In genomic region chr7:75072978-75073282, GRCh38 we compare ENCODE assay signal across 8 cellular contexts. TPM values are rescaled to one million over a fixed set of nuclear protein-coding genes. Genes with fewer than 3 reads are reported as not detected.
DNase-seq lines count a peak whose midpoint lies in the region; ATAC-seq, FAIRE-seq and TF ChIP-seq lines count a peak whose summit lies in the region.

No MANE protein-coding gene starts in this region.

- H4K20me1 ChIP-seq in fibroblast of lung (ENCODE audit: control insufficient read depth, extremely low read depth, insufficient read depth, low read length), result no peaks in the 10 kb centered on the region

- peak overlapping the region; percentile 97 for H3K4me2 ChIP-seq in fibroblast of lung (ENCODE audit: extremely low read depth, insufficient read depth, low read length)

- H3K4me3 ChIP-seq in GM06990 (replicated peaks; ENCODE audit: low read depth, low read length) (peak overlapping the region; percentile 68), RWPE2 (ENCODE audit: severe bottlenecking) (peak overlapping the region; percentile 73), fibroblast of lung (replicated peaks in 1 of 4; ENCODE audit: control extremely low read depth in 1 of 4, insufficient read depth in 1 of 4, low read depth in 3 of 4, low read length in 4 of 4) (peak overlapping the region; percentile 71 to 87 (median 82)), pancreas (peak overlapping the region; percentile 97 to 98 (median 98))

- H3K4me1 ChIP-seq in RWPE2 (ENCODE audit: insufficient read depth, poor library complexity, severe bottlenecking), result peaks cover 7% of the 10 kb centered on the region
- H3K4me1 ChIP-seq in fibroblast of lung (ENCODE audit: control insufficient read depth, extremely low read depth, insufficient read depth, low read length), result no peaks in the 10 kb centered on the region
- H3K4me1 ChIP-seq in pancreas, result peaks cover 0 to 6% (median 0%) of the 10 kb centered on the region in 3 donors

- intact Hi-C loops in pancreas (cut with DNase I), result no loop called here

- FAIRE-seq in pancreas (lab: Jason Lieb, UNC), result no peak

- 2% methylated on average over 9 of the region's 9 CpGs for WGBS in pancreas, 2 donors

- ATAC-seq in RWPE2 (ENCODE audit: low read depth) (no peak; the same call in 2 of the 3 replicates), pancreas (peak in 1 of 4 donors; percentile 2), HG03196 (IDR thresholded peaks at IDR 0.05; ENCODE audit: unreplicated experiment) (no peak), GM21737 (IDR thresholded peaks at IDR 0.05; ENCODE audit: unreplicated experiment) (no peak)

- H3K27me3 ChIP-seq in GM06990 (replicated peaks; ENCODE audit: control insufficient read depth, insufficient read depth, low read length), result no peaks in the 10 kb centered on the region
- H3K27me3 ChIP-seq in RWPE2 (ENCODE audit: insufficient read depth, poor library complexity, severe bottlenecking), result no peaks in the 10 kb centered on the region
- no peaks in the 10 kb centered on the region for H3K27me3 ChIP-seq in fibroblast of lung (ENCODE audit: control insufficient read depth, insufficient read depth, low read length)
- no peaks in the 10 kb centered on the region for H3K27me3 ChIP-seq in pancreas

- peak overlapping the region; percentile 95 for H3K9ac ChIP-seq in fibroblast of lung (ENCODE audit: insufficient read depth, low read length)

- no peak for DNase-seq in GM06990 (ENCODE audit: extremely low read depth, insufficient read length)
- no peak for DNase-seq in RWPE2 (ENCODE audit: low spot score)
- DNase-seq in fibroblast of lung (ENCODE audit: low read depth in 2 of 2), result peak in 1 of 2 donors; percentile 48
- peak in 1 of 6 donors; percentile 43 for DNase-seq in pancreas
- no peak for DNase-seq in ureter (ENCODE audit: low spot score)
- DNase-seq in superior temporal gyrus (ENCODE audit: extremely low spot score), result no peak

- H3K27ac ChIP-seq in RWPE2 (ENCODE audit: poor library complexity, severe bottlenecking) (peak overlapping the region; percentile 68), fibroblast of lung (ENCODE audit: insufficient read depth, low read length) (peak overlapping the region; percentile 70), pancreas (peak overlapping the region in 3 of 4 donors; percentile 83 to 91 (median 85))

- peaks cover 10% of the 10 kb centered on the region for H3K79me2 ChIP-seq in fibroblast of lung (ENCODE audit: control insufficient read depth, insufficient read depth, low read length)

- no peak for TF ChIP-seq CTCF in GM06990 (IDR thresholded peaks at IDR 0.05; ENCODE audit: insufficient read depth, low read length, poor library complexity, severe bottlenecking)
- TF ChIP-seq CTCF in RWPE2 (IDR thresholded peaks at IDR 0.05; ENCODE audit: poor library complexity, severe bottlenecking), result no peak
- no peak for TF ChIP-seq CTCF in fibroblast of lung (conservative IDR thresholded peaks at IDR 0.05 in 1 of 2, IDR thresholded peaks at IDR 0.05 in 1 of 2; ENCODE audit: low read depth in 1 of 2, low read length in 2 of 2)
- TF ChIP-seq CTCF in pancreas (IDR thresholded peaks at IDR 0.05), result no peak

- H3K36me3 ChIP-seq in GM06990 (ENCODE audit: control insufficient read depth, insufficient read depth, low read length), result no peaks in the 10 kb centered on the region; the same call in none of the 2 replicates
- H3K36me3 ChIP-seq in RWPE2 (ENCODE audit: low read depth), result peaks cover 37% of the 10 kb centered on the region
- peaks cover 1% of the 10 kb centered on the region for H3K36me3 ChIP-seq in fibroblast of lung (ENCODE audit: control insufficient read depth, insufficient read depth, low read length)
- H3K36me3 ChIP-seq in pancreas, result peaks cover 5 to 14% (median 7%) of the 10 kb centered on the region in 3 donors

- H2AFZ ChIP-seq in fibroblast of lung (ENCODE audit: low read length), result peak overlapping the region; percentile 83

- H3K9me3 ChIP-seq in RWPE2 (ENCODE audit: severe bottlenecking) (no peaks in the 10 kb centered on the region), fibroblast of lung (ENCODE audit: control insufficient read depth, insufficient read depth, low read depth, low read length) (no peaks in the 10 kb centered on the region), pancreas (no peaks in the 10 kb centered on the region)

RNA-seq across cellular contexts. Expression of gene RCC1L, which starts 0.7 kb away (rescaled TPM):
- total RNA-seq in fibroblast of lung (43.7 and 57.0 TPM in 2 replicates), pancreas (10 to 100 TPM; 12.2 to 20.7 (median 17.2) TPM), ureter (33.8 TPM)
- polyA plus RNA-seq in fibroblast of lung (41.9 and 55.7 TPM in 2 replicates), pancreas (10 to 100 TPM; 15.5 to 18.7 TPM)
- polyA plus RNA-seq in fibroblast of lung (2012), result 40.2 and 53.0 TPM in 2 replicates
- polyA minus RNA-seq in fibroblast of lung (ENCODE audit: low replicate concordance), result 65.0 and 74.8 TPM in 2 replicates

RNA-seq across cellular contexts. Expression of gene GTF2IRD2B, which starts 19.5 kb away (rescaled TPM):
- total RNA-seq in fibroblast of lung, result 19.3 and 23.0 TPM in 2 replicates
- 13.4 and 19.9 TPM in 2 replicates for polyA plus RNA-seq in fibroblast of lung
- polyA plus RNA-seq in fibroblast of lung (2012), result 11.7 and 11.9 TPM in 2 replicates
- polyA minus RNA-seq in fibroblast of lung (ENCODE audit: low replicate concordance), result 6.9 and 10.4 TPM in 2 replicates
- 10 to 100 TPM; 18.0 to 29.4 (median 25.7) TPM for total RNA-seq in pancreas
- 10 to 100 TPM; 20.5 to 30.4 TPM for polyA plus RNA-seq in pancreas
- total RNA-seq in ureter, result 74.9 TPM
